In the genomic region with DNA sequence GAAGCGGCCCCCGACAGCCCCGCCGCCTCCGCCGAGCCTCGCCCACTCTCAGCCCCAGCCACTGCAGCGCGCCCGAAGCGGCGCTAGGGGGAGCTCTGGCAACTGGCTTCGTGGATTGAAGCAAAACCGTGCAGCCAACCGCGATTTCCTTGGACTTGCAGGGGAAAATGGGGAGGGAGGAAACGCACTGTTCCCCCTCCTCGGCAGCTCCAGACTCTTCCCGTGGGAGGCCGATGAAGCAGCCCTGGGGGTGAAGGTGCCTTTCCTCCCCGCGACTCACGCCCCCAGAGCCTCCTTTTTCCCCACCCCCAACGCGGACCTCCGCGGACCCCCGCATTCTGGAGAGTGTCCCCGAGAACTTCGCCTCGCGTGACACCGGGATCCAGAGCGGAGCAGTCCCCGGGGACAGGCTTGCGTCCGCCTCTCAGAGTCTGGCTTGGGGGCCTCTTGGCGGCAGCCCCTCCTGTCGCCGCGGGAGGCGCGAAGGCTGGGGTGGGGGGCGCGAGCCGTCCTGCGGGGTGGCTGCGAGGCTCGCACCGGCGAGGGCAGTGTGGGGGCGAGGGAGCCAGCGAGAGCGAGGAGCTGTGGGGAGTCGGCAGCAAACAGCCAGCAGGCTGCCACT, we compare ENCODE assay signal across 1 cellular context.
A peak's percentile ranks its signal among the peaks of the same experiment; 100 is the strongest.
TF ChIP-seq lines count a peak whose summit lies in the region.

No MANE protein-coding gene starts in this region.

TF ChIP-seq in HepG2, 621 proteins besides CTCF, POLR2A, EP300 and RAD21 (continued from another document and continues in another):
- TF ChIP-seq, protein P1, sequence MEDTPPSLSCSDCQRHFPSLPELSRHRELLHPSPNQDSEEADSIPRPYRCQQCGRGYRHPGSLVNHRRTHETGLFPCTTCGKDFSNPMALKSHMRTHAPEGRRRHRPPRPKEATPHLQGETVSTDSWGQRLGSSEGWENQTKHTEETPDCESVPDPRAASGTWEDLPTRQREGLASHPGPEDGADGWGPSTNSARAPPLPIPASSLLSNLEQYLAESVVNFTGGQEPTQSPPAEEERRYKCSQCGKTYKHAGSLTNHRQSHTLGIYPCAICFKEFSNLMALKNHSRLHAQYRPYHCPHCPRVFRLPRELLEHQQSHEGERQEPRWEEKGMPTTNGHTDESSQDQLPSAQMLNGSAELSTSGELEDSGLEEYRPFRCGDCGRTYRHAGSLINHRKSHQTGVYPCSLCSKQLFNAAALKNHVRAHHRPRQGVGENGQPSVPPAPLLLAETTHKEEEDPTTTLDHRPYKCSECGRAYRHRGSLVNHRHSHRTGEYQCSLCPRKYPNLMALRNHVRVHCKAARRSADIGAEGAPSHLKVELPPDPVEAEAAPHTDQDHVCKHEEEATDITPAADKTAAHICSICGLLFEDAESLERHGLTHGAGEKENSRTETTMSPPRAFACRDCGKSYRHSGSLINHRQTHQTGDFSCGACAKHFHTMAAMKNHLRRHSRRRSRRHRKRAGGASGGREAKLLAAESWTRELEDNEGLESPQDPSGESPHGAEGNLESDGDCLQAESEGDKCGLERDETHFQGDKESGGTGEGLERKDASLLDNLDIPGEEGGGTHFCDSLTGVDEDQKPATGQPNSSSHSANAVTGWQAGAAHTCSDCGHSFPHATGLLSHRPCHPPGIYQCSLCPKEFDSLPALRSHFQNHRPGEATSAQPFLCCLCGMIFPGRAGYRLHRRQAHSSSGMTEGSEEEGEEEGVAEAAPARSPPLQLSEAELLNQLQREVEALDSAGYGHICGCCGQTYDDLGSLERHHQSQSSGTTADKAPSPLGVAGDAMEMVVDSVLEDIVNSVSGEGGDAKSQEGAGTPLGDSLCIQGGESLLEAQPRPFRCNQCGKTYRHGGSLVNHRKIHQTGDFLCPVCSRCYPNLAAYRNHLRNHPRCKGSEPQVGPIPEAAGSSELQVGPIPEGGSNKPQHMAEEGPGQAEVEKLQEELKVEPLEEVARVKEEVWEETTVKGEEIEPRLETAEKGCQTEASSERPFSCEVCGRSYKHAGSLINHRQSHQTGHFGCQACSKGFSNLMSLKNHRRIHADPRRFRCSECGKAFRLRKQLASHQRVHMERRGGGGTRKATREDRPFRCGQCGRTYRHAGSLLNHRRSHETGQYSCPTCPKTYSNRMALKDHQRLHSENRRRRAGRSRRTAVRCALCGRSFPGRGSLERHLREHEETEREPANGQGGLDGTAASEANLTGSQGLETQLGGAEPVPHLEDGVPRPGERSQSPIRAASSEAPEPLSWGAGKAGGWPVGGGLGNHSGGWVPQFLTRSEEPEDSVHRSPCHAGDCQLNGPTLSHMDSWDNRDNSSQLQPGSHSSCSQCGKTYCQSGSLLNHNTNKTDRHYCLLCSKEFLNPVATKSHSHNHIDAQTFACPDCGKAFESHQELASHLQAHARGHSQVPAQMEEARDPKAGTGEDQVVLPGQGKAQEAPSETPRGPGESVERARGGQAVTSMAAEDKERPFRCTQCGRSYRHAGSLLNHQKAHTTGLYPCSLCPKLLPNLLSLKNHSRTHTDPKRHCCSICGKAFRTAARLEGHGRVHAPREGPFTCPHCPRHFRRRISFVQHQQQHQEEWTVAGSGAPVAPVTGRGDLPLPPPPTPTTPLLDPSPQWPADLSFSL (CRISPR knock-in tag; IDR thresholded peaks at IDR 0.05): no peak
- TF ChIP-seq EHMT2 (IDR thresholded peaks at IDR 0.05; ENCODE audit: borderline replicate concordance, low read depth, low read length): no peak
- TF ChIP-seq ZNF674 (CRISPR knock-in tag; IDR thresholded peaks at IDR 0.05; ENCODE audit: low read depth): no peak
- TF ChIP-seq, protein P2, sequence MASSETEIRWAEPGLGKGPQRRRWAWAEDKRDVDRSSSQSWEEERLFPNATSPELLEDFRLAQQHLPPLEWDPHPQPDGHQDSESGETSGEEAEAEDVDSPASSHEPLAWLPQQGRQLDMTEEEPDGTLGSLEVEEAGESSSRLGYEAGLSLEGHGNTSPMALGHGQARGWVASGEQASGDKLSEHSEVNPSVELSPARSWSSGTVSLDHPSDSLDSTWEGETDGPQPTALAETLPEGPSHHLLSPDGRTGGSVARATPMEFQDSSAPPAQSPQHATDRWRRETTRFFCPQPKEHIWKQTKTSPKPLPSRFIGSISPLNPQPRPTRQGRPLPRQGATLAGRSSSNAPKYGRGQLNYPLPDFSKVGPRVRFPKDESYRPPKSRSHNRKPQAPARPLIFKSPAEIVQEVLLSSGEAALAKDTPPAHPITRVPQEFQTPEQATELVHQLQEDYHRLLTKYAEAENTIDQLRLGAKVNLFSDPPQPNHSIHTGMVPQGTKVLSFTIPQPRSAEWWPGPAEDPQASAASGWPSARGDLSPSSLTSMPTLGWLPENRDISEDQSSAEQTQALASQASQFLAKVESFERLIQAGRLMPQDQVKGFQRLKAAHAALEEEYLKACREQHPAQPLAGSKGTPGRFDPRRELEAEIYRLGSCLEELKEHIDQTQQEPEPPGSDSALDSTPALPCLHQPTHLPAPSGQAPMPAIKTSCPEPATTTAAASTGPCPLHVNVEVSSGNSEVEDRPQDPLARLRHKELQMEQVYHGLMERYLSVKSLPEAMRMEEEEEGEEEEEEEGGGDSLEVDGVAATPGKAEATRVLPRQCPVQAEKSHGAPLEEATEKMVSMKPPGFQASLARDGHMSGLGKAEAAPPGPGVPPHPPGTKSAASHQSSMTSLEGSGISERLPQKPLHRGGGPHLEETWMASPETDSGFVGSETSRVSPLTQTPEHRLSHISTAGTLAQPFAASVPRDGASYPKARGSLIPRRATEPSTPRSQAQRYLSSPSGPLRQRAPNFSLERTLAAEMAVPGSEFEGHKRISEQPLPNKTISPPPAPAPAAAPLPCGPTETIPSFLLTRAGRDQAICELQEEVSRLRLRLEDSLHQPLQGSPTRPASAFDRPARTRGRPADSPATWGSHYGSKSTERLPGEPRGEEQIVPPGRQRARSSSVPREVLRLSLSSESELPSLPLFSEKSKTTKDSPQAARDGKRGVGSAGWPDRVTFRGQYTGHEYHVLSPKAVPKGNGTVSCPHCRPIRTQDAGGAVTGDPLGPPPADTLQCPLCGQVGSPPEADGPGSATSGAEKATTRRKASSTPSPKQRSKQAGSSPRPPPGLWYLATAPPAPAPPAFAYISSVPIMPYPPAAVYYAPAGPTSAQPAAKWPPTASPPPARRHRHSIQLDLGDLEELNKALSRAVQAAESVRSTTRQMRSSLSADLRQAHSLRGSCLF (CRISPR knock-in tag; IDR thresholded peaks at IDR 0.05; ENCODE audit: borderline replicate concordance): no peak
- TF ChIP-seq TFDP2 (CRISPR knock-in tag; IDR thresholded peaks at IDR 0.05): no peak
- TF ChIP-seq SPEN (CRISPR knock-in tag; IDR thresholded peaks at IDR 0.05; ENCODE audit: low read depth): no peak
- no peak for TF ChIP-seq FOXC1 (CRISPR knock-in tag; IDR thresholded peaks at IDR 0.05; ENCODE audit: borderline replicate concordance)
- TF ChIP-seq HOXA9 (CRISPR knock-in tag; IDR thresholded peaks at IDR 0.05; ENCODE audit: borderline replicate concordance): no peak
- TF ChIP-seq, protein P3, sequence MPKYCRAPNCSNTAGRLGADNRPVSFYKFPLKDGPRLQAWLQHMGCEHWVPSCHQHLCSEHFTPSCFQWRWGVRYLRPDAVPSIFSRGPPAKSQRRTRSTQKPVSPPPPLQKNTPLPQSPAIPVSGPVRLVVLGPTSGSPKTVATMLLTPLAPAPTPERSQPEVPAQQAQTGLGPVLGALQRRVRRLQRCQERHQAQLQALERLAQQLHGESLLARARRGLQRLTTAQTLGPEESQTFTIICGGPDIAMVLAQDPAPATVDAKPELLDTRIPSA (CRISPR knock-in tag; IDR thresholded peaks at IDR 0.05; ENCODE audit: borderline replicate concordance): no peak
- no peak for TF ChIP-seq BCL3 (CRISPR knock-in tag; IDR thresholded peaks at IDR 0.05)
- no peak for TF ChIP-seq KIAA2018 (CRISPR knock-in tag; IDR thresholded peaks at IDR 0.05; ENCODE audit: borderline replicate concordance)
- no peak for TF ChIP-seq ZNF709 (CRISPR knock-in tag; IDR thresholded peaks at IDR 0.05)
- peak; percentile 77 for TF ChIP-seq ZSCAN25 (CRISPR knock-in tag; IDR thresholded peaks at IDR 0.05)
- TF ChIP-seq ARHGAP35 (CRISPR knock-in tag; IDR thresholded peaks at IDR 0.05; ENCODE audit: borderline replicate concordance): no peak
- TF ChIP-seq EZH2 (conservative IDR thresholded peaks at IDR 0.05; ENCODE audit: low read depth, low read length): no peak
- no peak for TF ChIP-seq ZKSCAN1 (IDR thresholded peaks at IDR 0.05; ENCODE audit: low read length)
- no peak for TF ChIP-seq GABPA (IDR thresholded peaks at IDR 0.05; ENCODE audit: low read depth, low read length)
- TF ChIP-seq GABPA (CRISPR knock-in tag; IDR thresholded peaks at IDR 0.05; ENCODE audit: low read depth): no peak
- no peak for TF ChIP-seq PLRG1 (conservative IDR thresholded peaks at IDR 0.05)
- peak; percentile 22; the same call in 1 of the 2 replicates for TF ChIP-seq POLR2AphosphoS5 (IDR thresholded peaks at IDR 0.05; ENCODE audit: low read depth, low read length)
- TF ChIP-seq HES4 (CRISPR knock-in tag; IDR thresholded peaks at IDR 0.05; ENCODE audit: borderline replicate concordance): no peak
- no peak for TF ChIP-seq GFI1 (CRISPR knock-in tag; IDR thresholded peaks at IDR 0.05; ENCODE audit: borderline replicate concordance)
- no peak for TF ChIP-seq DNMT1 (CRISPR knock-in tag; IDR thresholded peaks at IDR 0.05)
- TF ChIP-seq, protein P4, sequence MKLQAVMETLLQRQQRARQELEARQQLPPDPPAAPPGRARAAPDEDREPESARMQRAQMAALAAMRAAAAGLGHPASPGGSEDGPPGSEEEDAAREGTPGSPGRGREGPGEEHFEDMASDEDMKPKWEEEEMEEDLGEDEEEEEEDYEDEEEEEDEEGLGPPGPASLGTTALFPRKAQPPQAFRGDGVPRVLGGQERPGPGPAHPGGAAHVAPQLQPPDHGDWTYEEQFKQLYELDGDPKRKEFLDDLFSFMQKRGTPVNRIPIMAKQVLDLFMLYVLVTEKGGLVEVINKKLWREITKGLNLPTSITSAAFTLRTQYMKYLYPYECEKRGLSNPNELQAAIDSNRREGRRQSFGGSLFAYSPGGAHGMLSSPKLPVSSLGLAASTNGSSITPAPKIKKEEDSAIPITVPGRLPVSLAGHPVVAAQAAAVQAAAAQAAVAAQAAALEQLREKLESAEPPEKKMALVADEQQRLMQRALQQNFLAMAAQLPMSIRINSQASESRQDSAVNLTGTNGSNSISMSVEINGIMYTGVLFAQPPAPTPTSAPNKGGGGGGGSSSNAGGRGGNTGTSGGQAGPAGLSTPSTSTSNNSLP (IDR thresholded peaks at IDR 0.05; ENCODE audit: low read depth, low read length): no peak
- TF ChIP-seq EED (CRISPR knock-in tag; IDR thresholded peaks at IDR 0.05): no peak; the same call in 1 of the 2 replicates
